ENCODE assay signal across 1 cellular context in genomic region chr15:96052572-96053038, GRCh38.
TF ChIP-seq lines count a peak whose summit lies in the region.

No MANE protein-coding gene starts in this region.

TF ChIP-seq in HEK293, 187 proteins besides CTCF, POLR2A, EP300 and RAD21 (continued from another document):
- TF ChIP-seq ZNF280D (tag by site-specific recombination; IDR thresholded peaks at IDR 0.05) (no peak), KLF9 (tag by site-specific recombination; IDR thresholded peaks at IDR 0.05; ENCODE audit: low read depth) (no peak), ZNF423 (tag by site-specific recombination; IDR thresholded peaks at IDR 0.05) (no peak), ZNF843 (tag by site-specific recombination; IDR thresholded peaks at IDR 0.05) (no peak), FEZF1 (tag by site-specific recombination; IDR thresholded peaks at IDR 0.05) (no peak), ZSCAN16 (tag by site-specific recombination; IDR thresholded peaks at IDR 0.05) (no peak)
TF ChIP-seq in HEK293: peak in this region for 8.
